In the genomic region with DNA sequence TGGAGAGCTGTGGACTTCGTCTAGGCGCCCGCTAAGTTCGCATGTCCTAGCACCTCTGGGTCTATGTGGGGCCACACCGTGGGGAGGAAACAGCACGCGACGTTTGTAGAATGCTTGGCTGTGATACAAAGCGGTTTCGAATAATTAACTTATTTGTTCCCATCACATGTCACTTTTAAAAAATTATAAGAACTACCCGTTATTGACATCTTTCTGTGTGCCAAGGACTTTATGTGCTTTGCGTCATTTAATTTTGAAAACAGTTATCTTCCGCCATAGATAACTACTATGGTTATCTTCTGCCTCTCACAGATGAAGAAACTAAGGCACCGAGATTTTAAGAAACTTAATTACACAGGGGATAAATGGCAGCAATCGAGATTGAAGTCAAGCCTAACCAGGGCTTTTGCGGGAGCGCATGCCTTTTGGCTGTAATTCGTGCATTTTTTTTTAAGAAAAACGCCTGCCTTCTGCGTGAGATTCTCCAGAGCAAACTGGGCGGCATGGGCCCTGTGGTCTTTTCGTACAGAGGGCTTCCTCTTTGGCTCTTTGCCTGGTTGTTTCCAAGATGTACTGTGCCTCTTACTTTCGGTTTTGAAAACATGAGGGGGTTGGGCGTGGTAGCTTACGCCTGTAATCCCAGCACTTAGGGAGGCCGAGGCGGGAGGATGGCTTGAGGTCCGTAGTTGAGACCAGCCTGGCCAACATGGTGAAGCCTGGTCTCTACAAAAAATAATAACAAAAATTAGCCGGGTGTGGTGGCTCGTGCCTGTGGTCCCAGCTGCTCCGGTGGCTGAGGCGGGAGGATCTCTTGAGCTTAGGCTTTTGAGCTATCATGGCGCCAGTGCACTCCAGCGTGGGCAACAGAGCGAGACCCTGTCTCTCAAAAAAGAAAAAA, we compare ENCODE assay signal across 8 cellular contexts. TPM values are rescaled to one million over a fixed set of nuclear protein-coding genes. Genes with fewer than 3 reads are reported as not detected.
A peak's percentile ranks its signal among the peaks of the same experiment; 100 is the strongest.
DNase-seq lines count a peak whose midpoint lies in the region; ATAC-seq and TF ChIP-seq lines count a peak whose summit lies in the region.

No MANE protein-coding gene starts in this region.

- TF ChIP-seq POLR2A in esophagus muscularis mucosa (IDR thresholded peaks at IDR 0.05; ENCODE audit: low read depth) = no peak

- H3K9ac ChIP-seq in OCI-LY3 (ENCODE audit: low read length) = peak overlapping the region; percentile 99
- H3K9ac ChIP-seq in mucosa of stomach (ENCODE audit: low read length) = peak overlapping the region; percentile 100

- peaks cover 56% of the 10 kb centered on the region for H4K20me1 ChIP-seq in OCI-LY3 (ENCODE audit: insufficient read depth, low read length)

- no peak for TF ChIP-seq EP300 in esophagus muscularis mucosa (IDR thresholded peaks at IDR 0.05)

- H3K4me3 ChIP-seq in CD4-positive, alpha-beta memory T cell (ENCODE audit: low read length in 2 of 2) = peak overlapping the region; percentile 94
- H3K4me3 ChIP-seq in OCI-LY3 (ENCODE audit: low read length) (peak overlapping the region; percentile 96), esophagus muscularis mucosa (peak overlapping the region; percentile 70 to 98 (median 95)), mucosa of stomach (ENCODE audit: low read length) (peak overlapping the region; percentile 97)

- peak; percentile 81 to 88 (median 84) for DNase-seq in CD4-positive, alpha-beta memory T cell
- DNase-seq in HFFc6 = peak; percentile 58
- DNase-seq in activated T-cell treated with anti-CD3 and anti-CD28 coated beads, Interleukin-2, amount 50 U/mL, for 4 hours = peak; percentile 57
- DNase-seq in esophagus muscularis mucosa (ENCODE audit: extremely low spot score) = peak; percentile 94
- peak; percentile 66 for DNase-seq in superior temporal gyrus (ENCODE audit: extremely low spot score)

- H3K4me1 ChIP-seq in CD4-positive, alpha-beta memory T cell (ENCODE audit: insufficient read depth, low read length) = peaks cover 47% of the 10 kb centered on the region
- peaks cover 51% of the 10 kb centered on the region for H3K4me1 ChIP-seq in OCI-LY3 (ENCODE audit: low read length)
- H3K4me1 ChIP-seq in esophagus muscularis mucosa = peaks cover 38 to 48% (median 46%) of the 10 kb centered on the region in 4 donors
- H3K4me1 ChIP-seq in mucosa of stomach (ENCODE audit: control insufficient read depth, insufficient read depth, low read length) = peaks cover 47% of the 10 kb centered on the region

- peaks cover 40 to 83% (median 54%) of the 10 kb centered on the region in 4 donors for H3K4me1 Mint-ChIP-seq in CD4-positive, alpha-beta memory T cell
- H3K4me1 Mint-ChIP-seq in HFFc6 (ENCODE audit: low read depth) = peaks cover 39% of the 10 kb centered on the region
- H3K4me1 Mint-ChIP-seq in activated T-cell treated with anti-CD3 and anti-CD28 coated beads, Interleukin-2, amount 50 U/mL, for 4 hours (ENCODE audit: low read depth) = peaks cover 47% of the 10 kb centered on the region

- H3K27me3 ChIP-seq in CD4-positive, alpha-beta memory T cell (ENCODE audit: insufficient read depth, low read length) = no peaks in the 10 kb centered on the region
- no peaks in the 10 kb centered on the region for H3K27me3 ChIP-seq in OCI-LY3 (ENCODE audit: low read depth, low read length)
- H3K27me3 ChIP-seq in esophagus muscularis mucosa = no peaks in the 10 kb centered on the region
- H3K27me3 ChIP-seq in mucosa of stomach (ENCODE audit: control insufficient read depth, insufficient read depth, low read length) = no peaks in the 10 kb centered on the region

- peaks cover 50% of the 10 kb centered on the region for H3K36me3 ChIP-seq in CD4-positive, alpha-beta memory T cell (ENCODE audit: insufficient read depth, low read length)
- H3K36me3 ChIP-seq in OCI-LY3 (replicated peaks; ENCODE audit: low read depth, low read length) (peaks cover 59% of the 10 kb centered on the region), esophagus muscularis mucosa (peaks cover 18 to 27% (median 24%) of the 10 kb centered on the region in 4 donors), mucosa of stomach (ENCODE audit: control insufficient read depth, insufficient read depth, low read length) (peaks cover 12% of the 10 kb centered on the region)

- H3K27ac ChIP-seq in CD4-positive, alpha-beta memory T cell (ENCODE audit: low read depth, low read length) = peak overlapping the region; percentile 99
- H3K27ac ChIP-seq in OCI-LY3 (ENCODE audit: low read length) (peak overlapping the region; percentile 96), esophagus muscularis mucosa (replicated peaks in 1 of 4) (peak overlapping the region; percentile 95 to 100 (median 99))

- 7% methylated on average over 34 of the region's 35 CpGs for WGBS in esophagus muscularis mucosa

- H3K4me2 ChIP-seq in OCI-LY3 (ENCODE audit: low read length) = peak overlapping the region; percentile 92

- intact Hi-C loops in CD4-positive, alpha-beta memory T cell (cut with micrococcal nuclease) = loop anchor here (1.0 kb wide), 1 partner anchor 14 kb away; no protein-coding TSS in a partner anchor
- intact Hi-C loops in esophagus muscularis mucosa (cut with DNase I) = loop anchor here (2.0 kb wide), 1 partner anchor 14 kb away; no protein-coding TSS in a partner anchor

- H3K79me2 ChIP-seq in OCI-LY3 (ENCODE audit: low read length) = peaks cover 82% of the 10 kb centered on the region

- peaks cover 71 to 72% of the 10 kb centered on the region in 2 donors for H3K36me3 Mint-ChIP-seq in CD4-positive, alpha-beta memory T cell
- peaks cover 40% of the 10 kb centered on the region for H3K36me3 Mint-ChIP-seq in HFFc6 (ENCODE audit: low read depth)
- peaks cover 53% of the 10 kb centered on the region for H3K36me3 Mint-ChIP-seq in activated T-cell treated with anti-CD3 and anti-CD28 coated beads, Interleukin-2, amount 50 U/mL, for 4 hours (ENCODE audit: insufficient read depth)

- peak overlapping the region; percentile 100 for H3K27ac Mint-ChIP-seq in CD4-positive, alpha-beta memory T cell
- H3K27ac Mint-ChIP-seq in HFFc6 = peak overlapping the region; percentile 97

- POLR2A ChIA-PET in CD4-positive, alpha-beta memory T cell (lab: Charles Lee; ENCODE audit: partially characterized antibody) = interaction anchor here (0.8 to 39.7 kb wide), 21 partner anchors 9 to 175 kb away, joined by 3 to 5737 read pairs (median 6); a partner anchor contains a TSS

- no peak overlapping the region for H2AFZ ChIP-seq in OCI-LY3 (ENCODE audit: low read depth, low read length)

- ATAC-seq in activated T-cell treated with anti-CD3 and anti-CD28 coated beads, Interleukin-2, amount 50 U/mL, for 4 hours = peak; percentile 25 to 32
- no peak for ATAC-seq in HG02840 (IDR thresholded peaks at IDR 0.05; ENCODE audit: low FRiP score, unreplicated experiment)

- peak overlapping the region; percentile 90 to 100 (median 99) for H3K4me3 Mint-ChIP-seq in CD4-positive, alpha-beta memory T cell
- H3K4me3 Mint-ChIP-seq in HFFc6 = peak overlapping the region; percentile 99
- H3K4me3 Mint-ChIP-seq in activated T-cell treated with anti-CD3 and anti-CD28 coated beads, Interleukin-2, amount 50 U/mL, for 4 hours = peak overlapping the region; percentile 99

- peaks cover 0 to 17% (median 0%) of the 10 kb centered on the region in 8 donors for H3K9me3 Mint-ChIP-seq in CD4-positive, alpha-beta memory T cell
- H3K9me3 Mint-ChIP-seq in HFFc6 = no peaks in the 10 kb centered on the region
- no peaks in the 10 kb centered on the region for H3K9me3 Mint-ChIP-seq in activated T-cell treated with anti-CD3 and anti-CD28 coated beads, Interleukin-2, amount 50 U/mL, for 4 hours

- TF ChIP-seq CTCF in HFFc6 (IDR thresholded peaks at IDR 0.05) (no peak), OCI-LY3 (IDR thresholded peaks at IDR 0.05; ENCODE audit: low read depth, low read length) (no peak), esophagus muscularis mucosa (IDR thresholded peaks at IDR 0.05) (no peak)

- no peaks in the 10 kb centered on the region for H3K27me3 Mint-ChIP-seq in CD4-positive, alpha-beta memory T cell
- peaks cover 8% of the 10 kb centered on the region; the same call in 1 of the 2 replicates for H3K27me3 Mint-ChIP-seq in HFFc6 (ENCODE audit: insufficient read depth)
- no peaks in the 10 kb centered on the region for H3K27me3 Mint-ChIP-seq in activated T-cell treated with anti-CD3 and anti-CD28 coated beads, Interleukin-2, amount 50 U/mL, for 4 hours (ENCODE audit: low read depth)

- no peaks in the 10 kb centered on the region for H3K9me3 ChIP-seq in CD4-positive, alpha-beta memory T cell (ENCODE audit: control insufficient read depth in 1 of 2, low read length in 2 of 2)
- H3K9me3 ChIP-seq in OCI-LY3 (ENCODE audit: insufficient read depth, low read length) = no peaks in the 10 kb centered on the region
- H3K9me3 ChIP-seq in esophagus muscularis mucosa = no peaks in the 10 kb centered on the region
- H3K9me3 ChIP-seq in mucosa of stomach (ENCODE audit: control insufficient read depth, low read length) = no peaks in the 10 kb centered on the region

- CTCF ChIA-PET in CD4-positive, alpha-beta memory T cell (lab: Charles Lee; ENCODE audit: partially characterized antibody) = interaction anchor here (0.8 to 33.6 kb wide), 10 partner anchors 20 to 133 kb away, joined by 3 to 821 read pairs (median 9); a partner anchor contains a TSS

RNA-seq across cellular contexts. Expression of a gene that starts 1.0 kb away (rescaled TPM):
- 1,000 to 10,000 TPM; 7,421 to 7,929 TPM for total RNA-seq in CD4-positive, alpha-beta memory T cell
- over 10,000 TPM; 34,708 to 62,423 TPM for polyA plus RNA-seq in CD4-positive, alpha-beta memory T cell
- total RNA-seq in HFFc6 (2021; fragmentation: NEBNext Ultra II Directional; extraction: Animal tissue kit (Norgen Biotek cat#: 25700)) = 1,000 to 10,000 TPM in 1 of 6 experiments, 100 to 1,000 TPM in 5; 811 to 1,058 (median 898) TPM
- 1,000 to 10,000 TPM; 3,850 to 4,350 (median 4,124) TPM for total RNA-seq in activated T-cell treated with anti-CD3 and anti-CD28 coated beads, Interleukin-2, amount 50 U/mL, for 4 hours
- 1,000 to 10,000 TPM; 1,352 to 2,424 (median 1,510) TPM for total RNA-seq in esophagus muscularis mucosa

RNA-seq across cellular contexts. Expression of a gene that starts 1.2 kb away (rescaled TPM):
- 10 to 100 TPM; 62.1 to 62.8 TPM for total RNA-seq in CD4-positive, alpha-beta memory T cell
- polyA plus RNA-seq in CD4-positive, alpha-beta memory T cell = 1 to 10 TPM; 5.7 to 7.5 TPM
- under 1 TPM in 3 of 6 experiments, not detected in 3; 0.10 to 0.18 (median 0.10) TPM for total RNA-seq in HFFc6 (2021; fragmentation: NEBNext Ultra II Directional; extraction: Animal tissue kit (Norgen Biotek cat#: 25700))
- total RNA-seq in activated T-cell treated with anti-CD3 and anti-CD28 coated beads, Interleukin-2, amount 50 U/mL, for 4 hours = 1 to 10 TPM; 3.6 to 5.2 (median 3.9) TPM
- total RNA-seq in esophagus muscularis mucosa = under 1 TPM; 0.19 to 0.50 (median 0.41) TPM

RNA-seq across cellular contexts. Expression of a gene that starts 24.0 kb away (rescaled TPM):
- total RNA-seq in CD4-positive, alpha-beta memory T cell = 10 to 100 TPM; 38.1 to 40.7 TPM
- polyA plus RNA-seq in CD4-positive, alpha-beta memory T cell = 10 to 100 TPM; 25.8 to 42.0 TPM
- total RNA-seq in HFFc6 (2021; fragmentation: NEBNext Ultra II Directional; extraction: Animal tissue kit (Norgen Biotek cat#: 25700)) = 1 to 10 TPM; 7.2 to 8.7 (median 8.3) TPM
- 10 to 100 TPM; 45.4 to 58.2 (median 46.4) TPM for total RNA-seq in activated T-cell treated with anti-CD3 and anti-CD28 coated beads, Interleukin-2, amount 50 U/mL, for 4 hours
- total RNA-seq in esophagus muscularis mucosa = 10 to 100 TPM; 20.3 to 23.3 (median 21.9) TPM

RNA-seq across cellular contexts. Expression of a gene that starts 48.9 kb away (rescaled TPM):
- total RNA-seq in CD4-positive, alpha-beta memory T cell = 100 to 1,000 TPM; 112 to 121 TPM
- 10 to 100 TPM; 12.2 to 26.8 TPM for polyA plus RNA-seq in CD4-positive, alpha-beta memory T cell
- total RNA-seq in HFFc6 (2021; fragmentation: NEBNext Ultra II Directional; extraction: Animal tissue kit (Norgen Biotek cat#: 25700)) = 10 to 100 TPM; 28.0 to 34.1 (median 31.2) TPM
- 10 to 100 TPM; 36.9 to 37.3 (median 37.1) TPM for total RNA-seq in activated T-cell treated with anti-CD3 and anti-CD28 coated beads, Interleukin-2, amount 50 U/mL, for 4 hours
- total RNA-seq in esophagus muscularis mucosa = 10 to 100 TPM; 40.4 to 80.6 (median 55.2) TPM

Comparison
In these comparisons a context has a peak if more than half of its experiments do, and no peak if none do; other contexts are left out.
1. RNA of a gene that starts 1.2 kb away (total RNA-seq): 62.1 to 62.8 TPM in CD4-positive, alpha-beta memory T cell; 3.6 to 5.2 TPM in activated T-cell treated with anti-CD3 and anti-CD28 coated beads, Interleukin-2, amount 50 U/mL, for 4 hours, 0.19 to 0.50 TPM in esophagus muscularis mucosa and 0.10 to 0.18 TPM in HFFc6; every median in the first group is over 10 times any median in the second.
2. Peak in every context shown above with its lines, with median percentiles within 50 percentile points of each other: DNase-seq, H3K27ac ChIP-seq, H3K4me3 ChIP-seq and H3K4me3 Mint-ChIP-seq.